ENCODE assay signal across 17 cellular contexts in genomic region chr5:94693845-94694370, GRCh38.
DNase-seq lines count a peak whose midpoint lies in the region; ATAC-seq, FAIRE-seq and TF ChIP-seq lines count a peak whose summit lies in the region.
"Had no signal": no experiment of that assay in that cellular context is flagged by ENCODE, and none has a peak within 500 bp of the region (broad histone marks: within the 10 kb centered on the region; RNA-seq: fewer than 3 reads in every experiment).

No MANE protein-coding gene starts in this region.

- CTCF ChIA-PET in A549 (lab: Yijun Ruan, JAX) = no interaction called here

- TF ChIP-seq EP300 in A549 (IDR thresholded peaks at IDR 0.05) = no peak

- H3K9me3 ChIP-seq in A549 = no peaks in the 10 kb centered on the region
- H3K9me3 ChIP-seq in GM23248 (ENCODE audit: low read depth) = no peaks in the 10 kb centered on the region
- no peaks in the 10 kb centered on the region for H3K9me3 ChIP-seq in RWPE2 (ENCODE audit: severe bottlenecking)
- H3K9me3 ChIP-seq: MG63 had no signal

- FAIRE-seq in A549 (lab: Jason Lieb, UNC) = peak; percentile 43
- FAIRE-seq: D721Med, GM18507 had no signal

- no peaks in the 10 kb centered on the region for H3K9me2 ChIP-seq in GM23248 (ENCODE audit: insufficient read depth)

- TF ChIP-seq CTCF in A549 (IDR thresholded peaks at IDR 0.05) (no peak), RWPE2 (IDR thresholded peaks at IDR 0.05; ENCODE audit: poor library complexity, severe bottlenecking) (no peak), GM10266 (IDR thresholded peaks at IDR 0.05; ENCODE audit: control insufficient read depth, insufficient read depth, low read depth, missing control alignments) (no peak)

- H3K4me2 ChIP-seq in A549 = no peak overlapping the region
- peak overlapping the region; percentile 76 for H3K4me2 ChIP-seq in GM23248 (ENCODE audit: unreplicated experiment)

- H3K36me3 ChIP-seq in GM23248 (ENCODE audit: low read depth) (no peaks in the 10 kb centered on the region), RWPE2 (ENCODE audit: low read depth) (peaks cover 62% of the 10 kb centered on the region)

- H3K4me3 ChIP-seq in A549 (no peak overlapping the region), GM23248 (no peak overlapping the region), RWPE2 (ENCODE audit: severe bottlenecking) (no peak overlapping the region)
- H3K4me3 ChIP-seq: MG63 had no signal

- POLR2A ChIA-PET in A549 (lab: Yijun Ruan, JAX) = no interaction called here

- no peaks in the 10 kb centered on the region for H3K79me2 ChIP-seq in GM23248 (ENCODE audit: insufficient read depth)

- no peak for DNase-seq in A549 (ENCODE audit: low read depth in 1 of 2, low spot score in 1 of 2)
- DNase-seq in GM23248 = no peak
- DNase-seq in RWPE2 (ENCODE audit: low spot score) = no peak
- peak; percentile 42 for DNase-seq in cerebellar cortex (ENCODE audit: low spot score)
- no peak for DNase-seq in epidermal melanocyte (ENCODE audit: insufficient read length, low spot score)
- DNase-seq in GM10266 (ENCODE audit: extremely low spot score) = no peak
- DNase-seq in activated CD4-positive, alpha-beta T cell treated with anti-CD3 and anti-CD28 coated beads, Interleukin-2, amount 50 U/mL, for 48 hours = no peak
- DNase-seq: Kasumi-1, NCI-H146, NCI-H2171, NCI-H524, NCI-H82, Right ventricle myocardium superior had no signal

- H3K9ac ChIP-seq in GM23248 = no peak overlapping the region

- H3K27me3 ChIP-seq in GM23248 (replicated peaks; ENCODE audit: insufficient read depth) (no peaks in the 10 kb centered on the region), RWPE2 (ENCODE audit: insufficient read depth, poor library complexity, severe bottlenecking) (no peaks in the 10 kb centered on the region)
- H3K27me3 ChIP-seq: MG63 had no signal

- WGBS in A549 (ENCODE audit: missing lambda C conversion rate) = 24% methylated on average over 1 of the region's 1 CpG
- WGBS in GM23248 (ENCODE audit: low coverage in 1 of 2, low lambda C conversion rate in 2 of 2, missing lambda C conversion rate in 2 of 2), 2 experiments = 47 to 56% methylated on average over 1 of the region's 1 CpG

- no peak overlapping the region for H2AFZ ChIP-seq in GM23248

- TF ChIP-seq POLR2A in A549 (IDR thresholded peaks at IDR 0.05; ENCODE audit: low read length) = no peak

- H3K4me1 ChIP-seq in A549 (peaks cover 11% of the 10 kb centered on the region; the same call in 2 of the 3 replicates), GM23248 (ENCODE audit: insufficient read depth) (peaks cover 40% of the 10 kb centered on the region), RWPE2 (ENCODE audit: insufficient read depth, poor library complexity, severe bottlenecking) (peaks cover 25% of the 10 kb centered on the region)

- ATAC-seq in A549 (no peak), RWPE2 (ENCODE audit: low read depth) (no peak), HG02852 (IDR thresholded peaks at IDR 0.05; ENCODE audit: unreplicated experiment) (no peak)

- no peaks in the 10 kb centered on the region for H4K20me1 ChIP-seq in GM23248 (ENCODE audit: insufficient read depth)

- in situ Hi-C loops in GM23248 (cut with MboI) = no loop called here

- no peak overlapping the region for H3K27ac ChIP-seq in A549
- no peak overlapping the region for H3K27ac ChIP-seq in GM23248
- H3K27ac ChIP-seq in RWPE2 (ENCODE audit: poor library complexity, severe bottlenecking) = peak overlapping the region; percentile 65

- TF ChIP-seq RAD21 in A549 (conservative IDR thresholded peaks at IDR 0.05 in 1 of 2, IDR thresholded peaks at IDR 0.05 in 1 of 2) = no peak

- H3F3A ChIP-seq in GM23248 (ENCODE audit: insufficient read depth) = peaks cover 18% of the 10 kb centered on the region

TF ChIP-seq in A549, 52 proteins besides CTCF, POLR2A, EP300 and RAD21:
- TF ChIP-seq FOXS1 (CRISPR knock-in tag; IDR thresholded peaks at IDR 0.05) (no peak), ZNF302 (CRISPR knock-in tag; IDR thresholded peaks at IDR 0.05) (no peak), E2F6 (IDR thresholded peaks at IDR 0.05; ENCODE audit: borderline replicate concordance, low read depth) (no peak), RARB (CRISPR knock-in tag; IDR thresholded peaks at IDR 0.05) (no peak), TP53 (CRISPR knock-in tag; IDR thresholded peaks at IDR 0.05) (no peak), ZC3H11A (IDR thresholded peaks at IDR 0.05) (no peak), PBX3 (IDR thresholded peaks at IDR 0.05) (no peak), MAZ (IDR thresholded peaks at IDR 0.05; ENCODE audit: borderline replicate concordance, low read depth, low read length) (no peak), EHF (CRISPR knock-in tag; IDR thresholded peaks at IDR 0.05) (no peak), MAFK (IDR thresholded peaks at IDR 0.05; ENCODE audit: partially characterized antibody) (no peak), BHLHE40 (IDR thresholded peaks at IDR 0.05; ENCODE audit: low read depth, low read length) (no peak)
TF ChIP-seq in A549: peak in this region for 0.
